In the genomic region with DNA sequence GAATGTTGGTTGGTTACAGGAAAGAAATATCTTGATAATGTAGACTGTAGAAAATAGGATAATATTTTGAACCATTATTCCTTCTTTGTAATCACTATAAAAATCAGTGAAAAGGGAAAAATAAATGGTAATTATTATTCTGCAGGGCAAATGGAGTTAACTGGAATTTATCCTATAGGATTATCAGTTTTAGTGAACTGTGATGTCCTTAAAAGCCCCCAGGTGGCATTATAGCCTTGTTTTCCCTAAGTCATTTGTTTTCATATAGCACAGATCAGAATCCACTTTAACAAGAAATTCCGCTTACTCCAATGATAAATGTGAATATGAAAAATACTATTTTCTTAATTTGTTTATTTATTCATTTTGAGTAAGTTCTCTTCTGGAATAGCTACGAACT, we compare ENCODE assay signal across 9 cellular contexts. TPM values are rescaled to one million over a fixed set of nuclear protein-coding genes. Genes with fewer than 3 reads are reported as not detected.
A peak's percentile ranks its signal among the peaks of the same experiment; 100 is the strongest.
DNase-seq lines count a peak whose midpoint lies in the region; FAIRE-seq and TF ChIP-seq lines count a peak whose summit lies in the region.
"Had no signal": no experiment of that assay in that cellular context is flagged by ENCODE, and none has a peak within 500 bp of the region (broad histone marks: within the 10 kb centered on the region; RNA-seq: fewer than 3 reads in every experiment).

No MANE protein-coding gene starts in this region.

- CTCF ChIA-PET in GM10248 (lab: Yijun Ruan, JAX): no interaction called here

- no peaks in the 10 kb centered on the region for H3K9me3 Mint-ChIP-seq in chondrocyte (ENCODE audit: low read depth)
- H3K9me3 Mint-ChIP-seq: brain had no signal

- peaks cover 18% of the 10 kb centered on the region for H3K27me3 Mint-ChIP-seq in chondrocyte (ENCODE audit: low read depth)

- no peak for FAIRE-seq in frontal cortex (lab: Jason Lieb, UNC)
- no peak for FAIRE-seq in urothelium cell line (lab: Jason Lieb, UNC)

- no peaks in the 10 kb centered on the region for H3K36me3 Mint-ChIP-seq in chondrocyte (ENCODE audit: low read depth)
- H3K36me3 Mint-ChIP-seq: brain had no signal

- no peaks in the 10 kb centered on the region for H3K4me1 Mint-ChIP-seq in chondrocyte (ENCODE audit: low read depth)

- POLR2A ChIA-PET in GM10248 (lab: Yijun Ruan, JAX): no interaction called here

- no peak overlapping the region for H3K27ac Mint-ChIP-seq in chondrocyte (ENCODE audit: unreplicated experiment)
- H3K27ac Mint-ChIP-seq: brain had no signal

- peak; percentile 16 for DNase-seq in A172 (ENCODE audit: low spot score)
- DNase-seq in GM10248 (ENCODE audit: extremely low spot score): no peak
- peak; percentile 2 for DNase-seq in NCI-H2227 (lab: John Stamatoyannopoulos, UW; ENCODE audit: unreplicated experiment)
- DNase-seq in chondrocyte (ENCODE audit: low spot score): no peak
- no peak for DNase-seq in HPDE6-E6E7 (ENCODE audit: extremely low spot score)
- no peak for DNase-seq in frontal cortex (ENCODE audit: low spot score in 2 of 2)
- DNase-seq in urothelium cell line (ENCODE audit: low spot score): no peak
- no peak for DNase-seq in midbrain (lab: John Stamatoyannopoulos, UW)

- TF ChIP-seq CTCF in GM10248 (IDR thresholded peaks at IDR 0.05; ENCODE audit: control extremely low read depth, extremely low read depth, low read depth, missing control alignments) (peak; percentile 32), chondrocyte (IDR thresholded peaks at IDR 0.05) (peak; percentile 66)

- no peak overlapping the region for H3K4me3 Mint-ChIP-seq in chondrocyte (ENCODE audit: unreplicated experiment)
- H3K4me3 Mint-ChIP-seq: brain had no signal

RNA-seq across cellular contexts. Expression of a gene that starts 26.2 kb away (rescaled TPM):
- 95.9 and 155 TPM in 2 replicates for total RNA-seq in A172 (2014; rRNA removed; shearing (Covaris generic))
- total RNA-seq in chondrocyte: 95.1 to 124 TPM (median 109 TPM) in 3 replicates
- 87.2 TPM for total RNA-seq in frontal cortex

Comparison
In these comparisons a context has a peak if more than half of its experiments do, and no peak if none do; other contexts are left out.
1. DNase-seq: peak in A172 (single experiment) and NCI-H2227 (single experiment); none in GM10248 (single experiment), chondrocyte (single experiment), HPDE6-E6E7 (single experiment), frontal cortex (0 of 2), urothelium cell line (single experiment) and midbrain (single experiment).